In genomic region chr7:66205736-66206080, GRCh38 we compare ENCODE assay signal across 7 cellular contexts. TPM values are rescaled to one million over a fixed set of nuclear protein-coding genes. Genes with fewer than 3 reads are reported as not detected.
DNase-seq lines count a peak whose midpoint lies in the region; ATAC-seq and TF ChIP-seq lines count a peak whose summit lies in the region.

No MANE protein-coding gene starts in this region.

- H3K9me3 ChIP-seq in lung (ENCODE audit: control insufficient read depth in 2 of 2, insufficient read depth in 1 of 2, low read length in 1 of 2) (no peaks in the 10 kb centered on the region), thyroid gland (no peaks in the 10 kb centered on the region)

- H3K36me3 ChIP-seq in lung (ENCODE audit: control insufficient read depth in 2 of 2, insufficient read depth in 2 of 2, low read length in 2 of 2) = peaks cover 0 to 1% of the 10 kb centered on the region in 2 donors
- H3K36me3 ChIP-seq in thyroid gland = no peaks in the 10 kb centered on the region

- 6% methylated on average over 23 of the region's 23 CpGs for WGBS in lung, 2 donors
- 1 to 7% methylated on average over 18 to 22 of the region's 23 CpGs for WGBS in thyroid gland, 2 donors

- intact Hi-C loops in thyroid gland (cut with DNase I) = loop anchor here (10.0 kb wide), 1 partner anchor 209 kb away; no protein-coding TSS in a partner anchor

- H3K27ac ChIP-seq in lung (ENCODE audit: low read depth in 1 of 2, low read length in 1 of 2) = peak overlapping the region in 1 of 2 donors; percentile 83
- H3K27ac ChIP-seq in thyroid gland = peak overlapping the region; percentile 70 to 80 (median 77)

- TF ChIP-seq POLR2A in NB4 (IDR thresholded peaks at IDR 0.05; ENCODE audit: extremely low read depth, insufficient read length) = no peak
- TF ChIP-seq POLR2A in thyroid gland (IDR thresholded peaks at IDR 0.05) = no peak

- ATAC-seq in GM19463 (IDR thresholded peaks at IDR 0.05; ENCODE audit: unreplicated experiment) (peak; percentile 3), lung (ENCODE audit: insufficient read depth, low FRiP score) (no peak), GM19455 (IDR thresholded peaks at IDR 0.05; ENCODE audit: unreplicated experiment) (no peak)

- no peak for TF ChIP-seq CTCF in NB4 (IDR thresholded peaks at IDR 0.05; ENCODE audit: low read depth, low read length)
- TF ChIP-seq CTCF in cardiac fibroblast (IDR thresholded peaks at IDR 0.05; ENCODE audit: low read depth, low read length) = no peak
- no peak for TF ChIP-seq CTCF in lung (IDR thresholded peaks at IDR 0.05; ENCODE audit: control extremely low read depth, extremely low read depth)
- TF ChIP-seq CTCF in thyroid gland (IDR thresholded peaks at IDR 0.05) = no peak

- no peaks in the 10 kb centered on the region for H3K27me3 ChIP-seq in lung (ENCODE audit: control insufficient read depth, insufficient read depth)
- H3K27me3 ChIP-seq in thyroid gland = no peaks in the 10 kb centered on the region

- H3K4me3 ChIP-seq in NB4 (ENCODE audit: low read depth, low read length) = peak overlapping the region; percentile 54
- peak overlapping the region; percentile 93 to 95 for H3K4me3 ChIP-seq in cardiac fibroblast (replicated peaks in 1 of 2; ENCODE audit: low read depth in 2 of 2, low read length in 2 of 2)
- peak overlapping the region; percentile 73 for H3K4me3 ChIP-seq in lung
- H3K4me3 ChIP-seq in thyroid gland (replicated peaks in 1 of 3) = peak overlapping the region; percentile 64 to 93 (median 83)

- DNase-seq in NB4 (ENCODE audit: low read depth) (no peak), cardiac fibroblast (ENCODE audit: low read depth in 2 of 2) (no peak), lung (ENCODE audit: low spot score) (no peak), thyroid gland (peak; percentile 35 to 36), SKM-1 treated with dmso at 0.1 percent for 144 hours (lab: John Stamatoyannopoulos, UW; ENCODE audit: unreplicated experiment) (no peak)

- peaks cover 0 to 2% of the 10 kb centered on the region in 2 donors for H3K4me1 ChIP-seq in lung (ENCODE audit: control insufficient read depth in 2 of 2, insufficient read depth in 2 of 2, low read length in 2 of 2)
- peaks cover 14 to 16% of the 10 kb centered on the region in 2 donors for H3K4me1 ChIP-seq in thyroid gland

RNA-seq across cellular contexts. Expression of gene TPST1, which starts 0.6 kb away (rescaled TPM):
- total RNA-seq in lung = 10 to 100 TPM; 34.6 to 56.7 TPM
- 10 to 100 TPM in 1 of 2 donors, 1 to 10 TPM in 1; 7.2 to 34.4 TPM for polyA plus RNA-seq in lung
- total RNA-seq in thyroid gland = 10 to 100 TPM; 24.5 to 60.4 (median 28.2) TPM

Comparison
In these comparisons a context has a peak if more than half of its experiments do, and no peak if none do; other contexts are left out.
1. DNase-seq: peak in thyroid gland (2 of 2); none in NB4 (single experiment), cardiac fibroblast (0 of 2), lung (single experiment) and SKM-1 treated with dmso at 0.1 percent for 144 hours (single experiment).
2. Peak in every context shown above with its lines, with median percentiles within 50 percentile points of each other: H3K4me3 ChIP-seq.